8 cellular contexts compared by ENCODE assay signal in the genomic region with DNA sequence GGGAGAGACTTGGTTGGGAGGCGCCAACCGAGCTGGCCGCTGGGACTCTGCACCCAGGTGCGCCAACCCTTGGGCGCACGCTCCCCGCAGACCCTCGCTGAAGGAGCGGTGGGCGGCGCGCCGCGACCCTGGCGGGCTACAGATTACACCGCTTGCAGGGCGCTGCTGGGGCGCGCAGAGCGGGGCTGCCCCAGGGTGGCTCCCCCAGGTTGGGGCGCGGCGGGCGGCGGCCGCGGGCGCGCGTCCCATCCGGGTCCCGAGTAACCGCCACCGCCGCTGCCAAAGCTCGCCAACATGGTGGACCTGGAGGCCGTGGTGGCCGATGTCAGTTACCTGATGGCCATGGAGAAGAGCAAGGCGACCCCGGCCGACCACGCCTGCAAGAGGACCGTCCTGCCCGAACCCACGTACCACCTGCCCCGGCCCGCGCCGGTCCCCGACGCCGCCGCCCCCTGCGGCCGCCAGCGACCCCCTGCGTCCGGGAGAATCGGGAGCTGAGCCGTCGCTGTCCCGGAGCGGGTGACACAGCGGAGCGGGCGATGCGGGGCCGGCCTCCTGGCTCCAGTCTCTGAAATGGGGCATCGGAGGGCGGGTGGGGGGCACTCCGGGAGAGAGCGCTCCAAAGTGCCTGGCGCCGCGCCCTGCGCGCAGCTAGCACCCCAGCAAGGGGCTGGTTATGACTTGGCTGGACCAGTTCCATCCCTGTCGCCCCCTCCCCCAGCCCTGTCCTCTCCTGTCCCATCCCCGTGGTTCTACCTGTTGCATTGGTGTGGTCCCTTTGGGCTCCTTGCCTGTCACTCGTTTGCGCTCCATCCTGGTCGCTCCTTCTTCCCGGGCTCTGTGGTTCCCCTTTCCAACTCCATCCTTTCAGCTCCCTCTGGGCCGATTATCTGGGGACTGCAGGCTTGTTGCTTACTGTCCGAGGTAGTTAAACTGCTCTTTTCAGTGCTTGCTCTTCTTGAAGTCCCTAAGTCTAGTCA.
DNase-seq lines count a peak whose midpoint lies in the region; ATAC-seq and TF ChIP-seq lines count a peak whose summit lies in the region.

No MANE protein-coding gene starts in this region.

- H3K36me3 ChIP-seq in Caco-2 (ENCODE audit: control insufficient read depth, insufficient read depth, low read length) (no peaks in the 10 kb centered on the region), neuron (ENCODE audit: insufficient read depth, low read length) (no peaks in the 10 kb centered on the region)

- H3K4me1 ChIP-seq in Caco-2, result peaks cover 7% of the 10 kb centered on the region; the same call in 1 of the 2 replicates
- H3K4me1 ChIP-seq in neuron (ENCODE audit: insufficient read depth, low read length), result peaks cover 8% of the 10 kb centered on the region

- POLR2A ChIA-PET in Caco-2 (lab: Charles Lee), result no interaction called here

- no peaks in the 10 kb centered on the region for H3K9me3 Mint-ChIP-seq in Caco-2 (ENCODE audit: unreplicated experiment)
- H3K9me3 Mint-ChIP-seq in effector memory CD8-positive, alpha-beta T cell, result no peaks in the 10 kb centered on the region

- H3K27me3 ChIP-seq in Caco-2 (replicated peaks; ENCODE audit: control insufficient read depth, insufficient read depth, low read length), result peaks cover 4% of the 10 kb centered on the region
- H3K27me3 ChIP-seq in neuron (ENCODE audit: insufficient read depth, low read length), result peaks cover 43% of the 10 kb centered on the region

- no peak for ATAC-seq in effector memory CD8-positive, alpha-beta T cell (replicated peaks)
- ATAC-seq in GM18858 (IDR thresholded peaks at IDR 0.05; ENCODE audit: unreplicated experiment) (no peak), omental fat pad (ENCODE audit: low FRiP score) (no peak)

- peak overlapping the region; percentile 70 for H2AFZ ChIP-seq in neuron (ENCODE audit: low read depth, low read length)

- TF ChIP-seq CTCF in Caco-2 (IDR thresholded peaks at IDR 0.05; ENCODE audit: insufficient read depth in 1 of 2, low read depth in 1 of 2, low read length in 1 of 2, severe bottlenecking in 1 of 2, unreplicated experiment in 1 of 2), result peak in 1 of 2 experiments; percentile 8
- TF ChIP-seq CTCF in omental fat pad (IDR thresholded peaks at IDR 0.05), result no peak

- H3K4me1 Mint-ChIP-seq in Caco-2 (ENCODE audit: low read depth, unreplicated experiment), result peaks cover 11% of the 10 kb centered on the region
- peaks cover 9 to 15% of the 10 kb centered on the region in 2 donors for H3K4me1 Mint-ChIP-seq in effector memory CD8-positive, alpha-beta T cell (ENCODE audit: low read depth in 2 of 2)

- peaks cover 8% of the 10 kb centered on the region for H3K27me3 Mint-ChIP-seq in Caco-2 (ENCODE audit: insufficient read depth, unreplicated experiment)
- peaks cover 50 to 62% of the 10 kb centered on the region in 2 donors for H3K27me3 Mint-ChIP-seq in effector memory CD8-positive, alpha-beta T cell

- peak overlapping the region; percentile 74 for H3K4me3 Mint-ChIP-seq in Caco-2 (ENCODE audit: unreplicated experiment)
- peak overlapping the region; percentile 64 to 74 for H3K4me3 Mint-ChIP-seq in effector memory CD8-positive, alpha-beta T cell

- CTCF ChIA-PET in Caco-2 (lab: Charles Lee), result no interaction called here

- intact Hi-C loops in Caco-2 (cut with micrococcal nuclease; ENCODE audit: unreplicated experiment), result no loop called here

- no TSS peak for BruUV-seq in Caco-2 (replicated peaks; lab: Mats Ljungman, UMichigan)

- H3K4me3 ChIP-seq in Caco-2 (ENCODE audit: low read depth, low read length) (peak overlapping the region; percentile 35), neuron (ENCODE audit: low read length) (peak overlapping the region; percentile 41)

- DNase-seq in Caco-2 (no peak), NCI-H1092 (lab: John Stamatoyannopoulos, UW) (peak; percentile 54), DMS53 (lab: John Stamatoyannopoulos, UW) (no peak), omental fat pad (ENCODE audit: low spot score) (no peak), NOMO-1 (lab: John Stamatoyannopoulos, UW; ENCODE audit: unreplicated experiment in 2 of 2) (no peak)
- no peak for DNase-seq in effector memory CD8-positive, alpha-beta T cell

- no peaks in the 10 kb centered on the region for H3K36me3 Mint-ChIP-seq in Caco-2 (ENCODE audit: insufficient read depth, unreplicated experiment)
- H3K36me3 Mint-ChIP-seq in effector memory CD8-positive, alpha-beta T cell (ENCODE audit: insufficient read depth), result peaks cover 3% of the 10 kb centered on the region

- H3K9me3 ChIP-seq in Caco-2 (no peaks in the 10 kb centered on the region), neuron (ENCODE audit: low read length) (no peaks in the 10 kb centered on the region)

- no peak overlapping the region for H3K27ac Mint-ChIP-seq in Caco-2 (ENCODE audit: unreplicated experiment)
- no peak overlapping the region for H3K27ac Mint-ChIP-seq in effector memory CD8-positive, alpha-beta T cell
